ENCODE assay signal across 8 cellular contexts in the genomic region with DNA sequence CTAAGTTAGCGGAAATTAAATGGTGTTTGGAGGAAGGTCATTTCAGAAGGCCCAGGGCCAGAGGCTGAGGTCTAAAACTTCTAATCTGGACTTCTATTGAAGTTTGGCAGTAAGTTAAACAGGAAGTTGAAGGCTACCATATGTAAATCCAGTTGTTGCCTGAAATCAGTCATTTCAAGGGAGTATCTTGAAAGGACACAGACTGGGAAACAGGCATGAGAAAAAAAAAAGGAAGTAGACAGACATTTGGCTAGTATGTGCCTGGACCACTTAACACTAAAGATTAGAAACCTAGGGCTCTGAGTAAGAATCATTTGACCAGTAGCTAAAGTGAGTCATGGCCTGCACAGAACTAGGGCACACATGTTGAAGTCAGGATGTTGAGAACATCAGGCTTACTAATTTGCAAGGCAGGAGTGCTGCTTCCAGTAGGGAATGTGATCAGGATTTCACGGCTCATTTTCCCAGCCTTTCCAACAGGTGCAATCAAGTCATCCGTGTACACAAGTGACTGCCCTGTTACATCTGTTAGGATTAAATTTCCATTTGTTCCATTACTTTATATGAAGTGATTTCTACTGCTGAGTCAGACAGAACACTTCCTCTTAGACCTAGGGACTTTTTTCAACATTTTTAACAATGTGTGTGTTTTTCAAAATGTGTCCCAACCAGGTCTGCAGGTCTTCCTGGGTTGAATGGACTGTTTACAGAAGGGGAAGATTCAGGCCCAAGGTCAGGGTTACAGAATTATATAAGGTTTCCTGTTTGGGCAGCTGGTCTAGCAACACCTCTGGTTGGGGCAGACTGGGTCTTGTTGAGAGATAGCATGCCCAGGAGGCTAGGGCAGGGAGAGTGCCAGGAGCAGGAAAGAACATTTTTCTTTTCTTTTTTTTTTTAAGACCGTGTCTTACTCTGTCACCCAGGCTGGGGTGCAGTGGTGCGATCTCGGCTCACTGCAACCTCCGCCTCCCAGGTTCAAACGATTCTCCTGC.
DNase-seq lines count a peak whose midpoint lies in the region; ATAC-seq, FAIRE-seq and TF ChIP-seq lines count a peak whose summit lies in the region.

No MANE protein-coding gene starts in this region.

- peak overlapping the region; percentile 100 for H3K27ac Mint-ChIP-seq in astrocyte (ENCODE audit: unreplicated experiment)

- H3K4me2 ChIP-seq in astrocyte (ENCODE audit: low read length): peak overlapping the region; percentile 87

- H3K27me3 ChIP-seq in astrocyte (ENCODE audit: insufficient read depth, low read length): no peaks in the 10 kb centered on the region
- no peaks in the 10 kb centered on the region for H3K27me3 ChIP-seq in sigmoid colon

- intact Hi-C loops in sigmoid colon (cut with DNase I): loop anchor here (2.0 to 5.0 kb wide), 3 partner anchors 143 to 333 kb away; a partner anchor contains a TSS

- 12 to 37% methylated on average over 8 of the region's 8 CpGs for WGBS in sigmoid colon, 2 donors

- no peaks in the 10 kb centered on the region for H3K36me3 Mint-ChIP-seq in astrocyte (ENCODE audit: low read depth, unreplicated experiment)

- no peaks in the 10 kb centered on the region for H3K27me3 Mint-ChIP-seq in astrocyte (ENCODE audit: low read depth, unreplicated experiment)

- peaks cover 42% of the 10 kb centered on the region for H3K4me1 Mint-ChIP-seq in astrocyte (ENCODE audit: low read depth, unreplicated experiment)

- TF ChIP-seq CTCF in astrocyte (IDR thresholded peaks at IDR 0.05; ENCODE audit: insufficient read depth, low read depth, low read length) (no peak), sigmoid colon (IDR thresholded peaks at IDR 0.05) (no peak)

- peaks cover 5% of the 10 kb centered on the region for H3K79me2 ChIP-seq in astrocyte (ENCODE audit: insufficient read depth, low read length)

- peak; percentile 43 for ATAC-seq in GM21381 (IDR thresholded peaks at IDR 0.05; ENCODE audit: unreplicated experiment)

- H4K20me1 ChIP-seq in astrocyte (ENCODE audit: insufficient read depth, low read length): no peaks in the 10 kb centered on the region

- no peak for FAIRE-seq in astrocyte (lab: Jason Lieb, UNC)

- TF ChIP-seq EP300 in sigmoid colon (IDR thresholded peaks at IDR 0.05): peak in 1 of 4 donors; percentile 88

- DNase-seq in DMS79 treated with DMSO at 0.1 percent for 48 hours (lab: John Stamatoyannopoulos, UW): peak; percentile 95
- DNase-seq in HPDE6-E6E7 (ENCODE audit: extremely low spot score): peak; percentile 69
- peak; percentile 99 for DNase-seq in astrocyte (ENCODE audit: low read depth)
- DNase-seq in hepatic stellate cell (ENCODE audit: low spot score): peak; percentile 48
- DNase-seq in sigmoid colon: peak; percentile 82
- no peak for DNase-seq in NCI-H774 (lab: John Stamatoyannopoulos, UW)

- no peak for TF ChIP-seq POLR2A in sigmoid colon (IDR thresholded peaks at IDR 0.05)

- H3K36me3 ChIP-seq in astrocyte (ENCODE audit: insufficient read depth, low read length): no peaks in the 10 kb centered on the region
- no peaks in the 10 kb centered on the region for H3K36me3 ChIP-seq in sigmoid colon

- H3K4me3 ChIP-seq in astrocyte (ENCODE audit: insufficient read depth, low read depth, low read length) (peak overlapping the region; percentile 61), sigmoid colon (peak overlapping the region; percentile 28 to 51 (median 48))

- peak overlapping the region; percentile 88 for H3K9ac ChIP-seq in astrocyte (ENCODE audit: low read length)

- H3K4me1 ChIP-seq in astrocyte (ENCODE audit: insufficient read depth, low read length) (peaks cover 44% of the 10 kb centered on the region), sigmoid colon (peaks cover 0 to 53% (median 44%) of the 10 kb centered on the region in 4 donors)

- H2AFZ ChIP-seq in astrocyte (ENCODE audit: low read depth, low read length): no peak overlapping the region

- H3K9me3 ChIP-seq in astrocyte (ENCODE audit: insufficient read depth, low read depth, low read length): no peaks in the 10 kb centered on the region
- H3K9me3 ChIP-seq in sigmoid colon: no peaks in the 10 kb centered on the region

- peak overlapping the region; percentile 98 for H3K27ac ChIP-seq in astrocyte (ENCODE audit: low read depth, low read length)
- peak overlapping the region; percentile 87 to 98 (median 94) for H3K27ac ChIP-seq in sigmoid colon

- H3K9me3 Mint-ChIP-seq in astrocyte (ENCODE audit: unreplicated experiment): no peaks in the 10 kb centered on the region

- H3K4me3 Mint-ChIP-seq in astrocyte (ENCODE audit: unreplicated experiment): peak overlapping the region; percentile 92

TF ChIP-seq in PFSK-1, 5 proteins besides CTCF, POLR2A, EP300 and RAD21:
- TF ChIP-seq POLR2AphosphoS5 (IDR thresholded peaks at IDR 0.05; ENCODE audit: low read depth, low read length) (no peak; the same call in 1 of the 2 replicates), TAF1 (IDR thresholded peaks at IDR 0.05; ENCODE audit: borderline replicate concordance, insufficient read depth, low read length) (0 out of 2 replicates have a peak, but pooled peaks have one; percentile 25), FOXP2 (optimal IDR thresholded peaks at IDR 0.05; ENCODE audit: borderline replicate concordance, extremely low read depth, extremely low read length, insufficient read depth) (no peak)
- TF ChIP-seq, protein P1, sequence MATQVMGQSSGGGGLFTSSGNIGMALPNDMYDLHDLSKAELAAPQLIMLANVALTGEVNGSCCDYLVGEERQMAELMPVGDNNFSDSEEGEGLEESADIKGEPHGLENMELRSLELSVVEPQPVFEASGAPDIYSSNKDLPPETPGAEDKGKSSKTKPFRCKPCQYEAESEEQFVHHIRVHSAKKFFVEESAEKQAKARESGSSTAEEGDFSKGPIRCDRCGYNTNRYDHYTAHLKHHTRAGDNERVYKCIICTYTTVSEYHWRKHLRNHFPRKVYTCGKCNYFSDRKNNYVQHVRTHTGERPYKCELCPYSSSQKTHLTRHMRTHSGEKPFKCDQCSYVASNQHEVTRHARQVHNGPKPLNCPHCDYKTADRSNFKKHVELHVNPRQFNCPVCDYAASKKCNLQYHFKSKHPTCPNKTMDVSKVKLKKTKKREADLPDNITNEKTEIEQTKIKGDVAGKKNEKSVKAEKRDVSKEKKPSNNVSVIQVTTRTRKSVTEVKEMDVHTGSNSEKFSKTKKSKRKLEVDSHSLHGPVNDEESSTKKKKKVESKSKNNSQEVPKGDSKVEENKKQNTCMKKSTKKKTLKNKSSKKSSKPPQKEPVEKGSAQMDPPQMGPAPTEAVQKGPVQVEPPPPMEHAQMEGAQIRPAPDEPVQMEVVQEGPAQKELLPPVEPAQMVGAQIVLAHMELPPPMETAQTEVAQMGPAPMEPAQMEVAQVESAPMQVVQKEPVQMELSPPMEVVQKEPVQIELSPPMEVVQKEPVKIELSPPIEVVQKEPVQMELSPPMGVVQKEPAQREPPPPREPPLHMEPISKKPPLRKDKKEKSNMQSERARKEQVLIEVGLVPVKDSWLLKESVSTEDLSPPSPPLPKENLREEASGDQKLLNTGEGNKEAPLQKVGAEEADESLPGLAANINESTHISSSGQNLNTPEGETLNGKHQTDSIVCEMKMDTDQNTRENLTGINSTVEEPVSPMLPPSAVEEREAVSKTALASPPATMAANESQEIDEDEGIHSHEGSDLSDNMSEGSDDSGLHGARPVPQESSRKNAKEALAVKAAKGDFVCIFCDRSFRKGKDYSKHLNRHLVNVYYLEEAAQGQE (IDR thresholded peaks at IDR 0.05; ENCODE audit: insufficient read depth in 1 of 2, low read depth in 2 of 2, low read length in 2 of 2): no peak
